In genomic region chr11:35305670-35306382, GRCh38 we compare ENCODE assay signal across 8 cellular contexts.
A peak's percentile ranks its signal among the peaks of the same experiment; 100 is the strongest.
DNase-seq lines count a peak whose midpoint lies in the region; ATAC-seq and TF ChIP-seq lines count a peak whose summit lies in the region.

No MANE protein-coding gene starts in this region.

- H3K36me3 Mint-ChIP-seq in activated B cell treated with CpG ODN at 0.5 μM for 24 hours (ENCODE audit: low read depth), result no peaks in the 10 kb centered on the region
- peaks cover 6% of the 10 kb centered on the region for H3K36me3 Mint-ChIP-seq in nephron progenitor cell (ENCODE audit: low read depth)

- in situ Hi-C loops in gastrocnemius medialis (cut with MboI; ENCODE audit: low sequenced_read_pairs in 4 of 4), result no loop called here

- ATAC-seq in activated B cell treated with CpG ODN at 0.5 μM for 24 hours (ENCODE audit: low read depth) (peak; percentile 69), GM18517 (IDR thresholded peaks at IDR 0.05; ENCODE audit: unreplicated experiment) (no peak), gastrocnemius medialis (no peak)

- no peaks in the 10 kb centered on the region for H3K27me3 Mint-ChIP-seq in activated B cell treated with CpG ODN at 0.5 μM for 24 hours
- H3K27me3 Mint-ChIP-seq in nephron progenitor cell (ENCODE audit: low read depth, poor library complexity), result peaks cover 5% of the 10 kb centered on the region

- TF ChIP-seq CTCF in GM12865 (IDR thresholded peaks at IDR 0.05; ENCODE audit: insufficient read depth, low read depth, low read length, missing control alignments) (peak; percentile 64), activated B cell treated with CpG ODN at 0.5 μM for 24 hours (IDR thresholded peaks at IDR 0.05) (no peak), nephron progenitor cell (IDR thresholded peaks at IDR 0.05) (peak; percentile 30), gastrocnemius medialis (IDR thresholded peaks at IDR 0.05 in 4 of 5, conservative IDR thresholded peaks at IDR 0.05 in 1 of 5) (no peak)

- no peak overlapping the region for H3K4me2 ChIP-seq in Karpas-422 (ENCODE audit: low read depth, low read length, poor library complexity, severe bottlenecking)

- no peak overlapping the region for H3K4me3 Mint-ChIP-seq in activated B cell treated with CpG ODN at 0.5 μM for 24 hours
- no peak overlapping the region for H3K4me3 Mint-ChIP-seq in nephron progenitor cell

- POLR2A ChIA-PET in activated B cell treated with CpG ODN at 0.5 μM for 24 hours (lab: Charles Lee), result interaction anchor here (0.8 kb wide), 1 partner anchor 697 kb away, joined by 5 read pairs; no protein-coding TSS in a partner anchor

- H3K4me3 ChIP-seq in GM12865 (ENCODE audit: low read depth, low read length) (no peak overlapping the region), Karpas-422 (ENCODE audit: low read length) (no peak overlapping the region), gastrocnemius medialis (no peak overlapping the region)

- H3K36me3 ChIP-seq in Karpas-422 (ENCODE audit: insufficient read depth, low read length) (no peaks in the 10 kb centered on the region), gastrocnemius medialis (no peaks in the 10 kb centered on the region)

- H3K27ac Mint-ChIP-seq in activated B cell treated with CpG ODN at 0.5 μM for 24 hours (no peak overlapping the region), nephron progenitor cell (no peak overlapping the region)

- CTCF ChIA-PET in activated B cell treated with CpG ODN at 0.5 μM for 24 hours (lab: Charles Lee), result interaction anchor here (0.6 to 3.7 kb wide), 18 partner anchors 8 to 465 kb away, joined by 3 to 29 read pairs (median 3); no protein-coding TSS in a partner anchor

- H3K4me1 ChIP-seq in Karpas-422 (ENCODE audit: low read length) (no peaks in the 10 kb centered on the region), gastrocnemius medialis (no peaks in the 10 kb centered on the region)

- H3K9me3 ChIP-seq in Karpas-422 (ENCODE audit: low read length) (no peaks in the 10 kb centered on the region), gastrocnemius medialis (no peaks in the 10 kb centered on the region)

- H3K9me3 Mint-ChIP-seq in activated B cell treated with CpG ODN at 0.5 μM for 24 hours (no peaks in the 10 kb centered on the region), nephron progenitor cell (peaks cover 4% of the 10 kb centered on the region)

- H3K79me2 ChIP-seq in Karpas-422 (ENCODE audit: low read length), result no peaks in the 10 kb centered on the region

- intact Hi-C loops in activated B cell treated with CpG ODN at 0.5 μM for 24 hours (cut with micrococcal nuclease), result loop anchor here (1.0 to 2.0 kb wide), 3 partner anchors 87 to 380 kb away; no protein-coding TSS in a partner anchor
- intact Hi-C loops in gastrocnemius medialis (cut with DNase I; ENCODE audit: low total_unique reads), result no loop called here

- H3K4me1 Mint-ChIP-seq in activated B cell treated with CpG ODN at 0.5 μM for 24 hours (peaks cover 13% of the 10 kb centered on the region), nephron progenitor cell (peaks cover 21% of the 10 kb centered on the region)

- peak; percentile 55 for DNase-seq in AG08395 (ENCODE audit: low spot score)
- DNase-seq in GM12865 (ENCODE audit: low read depth), result peak; percentile 71
- DNase-seq in Karpas-422, result peak; percentile 63
- DNase-seq in activated B cell treated with CpG ODN at 0.5 μM for 24 hours, result no peak
- DNase-seq in effector CD4-positive, alpha-beta T cell, result peak; percentile 23
- DNase-seq in nephron progenitor cell, result peak; percentile 41
- no peak for DNase-seq in gastrocnemius medialis

- H3K9ac ChIP-seq in Karpas-422 (ENCODE audit: low read length), result no peak overlapping the region

- H3K27ac ChIP-seq in Karpas-422 (ENCODE audit: low read length) (no peak overlapping the region), gastrocnemius medialis (no peak overlapping the region)

- H2AFZ ChIP-seq in Karpas-422 (ENCODE audit: low read length), result no peak overlapping the region

- no peak for TF ChIP-seq POLR2A in gastrocnemius medialis (IDR thresholded peaks at IDR 0.05)

- H3K9me2 ChIP-seq in Karpas-422 (replicated peaks; ENCODE audit: insufficient read depth, low read length), result no peaks in the 10 kb centered on the region

- H3K27me3 ChIP-seq in Karpas-422 (ENCODE audit: low read length) (no peaks in the 10 kb centered on the region), gastrocnemius medialis (no peaks in the 10 kb centered on the region)

- no peaks in the 10 kb centered on the region for H4K20me1 ChIP-seq in Karpas-422 (ENCODE audit: insufficient read depth, low read depth, low read length)

Comparison
In these comparisons a context has a peak if more than half of its experiments do, and no peak if none do; other contexts are left out.
1. DNase-seq: peak in AG08395 (single experiment), GM12865 (single experiment), Karpas-422 (single experiment), effector CD4-positive, alpha-beta T cell (single experiment) and nephron progenitor cell (single experiment); none in activated B cell treated with CpG ODN at 0.5 μM for 24 hours (single experiment) and gastrocnemius medialis (0 of 2).
2. CTCF ChIP-seq: peak in GM12865 (single experiment) and nephron progenitor cell (single experiment); none in activated B cell treated with CpG ODN at 0.5 μM for 24 hours (single experiment) and gastrocnemius medialis (0 of 5).